In genomic region chr12:5262450-5262849, GRCh38 we compare ENCODE assay signal across 1 cellular context.
TF ChIP-seq lines count a peak whose summit lies in the region.

No MANE protein-coding gene starts in this region.

TF ChIP-seq in IMR-90, 13 proteins besides CTCF, POLR2A, EP300 and RAD21 (continued from another document):
- no peak for TF ChIP-seq SMC3 (IDR thresholded peaks at IDR 0.05; ENCODE audit: low read depth, low read length)
- no peak for TF ChIP-seq CEBPB (IDR thresholded peaks at IDR 0.05; ENCODE audit: low read depth, low read length)
- no peak for TF ChIP-seq CHD1 (IDR thresholded peaks at IDR 0.05; ENCODE audit: low read depth, low read length)
- no peak for TF ChIP-seq BHLHE40 (IDR thresholded peaks at IDR 0.05; ENCODE audit: low read depth, low read length)
- TF ChIP-seq ELK1 (IDR thresholded peaks at IDR 0.05; ENCODE audit: borderline replicate concordance, low read depth, low read length) = no peak
- no peak for TF ChIP-seq MAFK (IDR thresholded peaks at IDR 0.05; ENCODE audit: low read depth, low read length)
